In the genomic region with DNA sequence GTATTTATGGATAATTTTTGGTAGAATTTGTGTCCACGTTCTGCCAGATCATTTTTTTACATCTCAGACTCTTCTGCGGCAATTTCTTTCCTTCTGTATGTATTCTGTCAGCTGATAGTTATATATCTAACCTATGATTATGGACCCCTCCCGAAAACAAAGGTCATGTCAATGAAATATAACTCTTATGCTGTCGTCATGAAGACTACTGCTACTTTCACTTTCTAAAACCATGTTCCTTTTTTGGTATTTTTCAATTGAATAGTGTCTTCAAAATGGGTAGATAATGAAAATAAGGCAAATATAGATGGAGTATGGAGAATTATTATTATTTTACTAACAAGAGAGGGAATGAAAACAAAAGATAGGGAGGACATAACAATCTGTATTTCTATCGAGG, we compare ENCODE assay signal across 12 cellular contexts. TPM values are rescaled to one million over a fixed set of nuclear protein-coding genes. Genes with fewer than 3 reads are reported as not detected.
DNase-seq lines count a peak whose midpoint lies in the region; ATAC-seq, FAIRE-seq and TF ChIP-seq lines count a peak whose summit lies in the region.
"Had no signal": no experiment of that assay in that cellular context is flagged by ENCODE, and none has a peak within 500 bp of the region (broad histone marks: within the 10 kb centered on the region; RNA-seq: fewer than 3 reads in every experiment).

No MANE protein-coding gene starts in this region.

- H3K4me2 ChIP-seq in IMR-90 (ENCODE audit: low read depth, low read length) = peak overlapping the region; percentile 63
- peak overlapping the region; percentile 33 for H3K4me2 ChIP-seq in HepG2 (ENCODE audit: low read depth, low read length)

- POLR2A ChIA-PET in IMR-90 (lab: Charles Lee; ENCODE audit: unreplicated experiment) = no interaction called here
- POLR2A ChIA-PET in HepG2 (lab: Yijun Ruan, JAX) = no interaction called here

- no peak overlapping the region for H2AK5ac ChIP-seq in IMR-90 (ENCODE audit: low read depth, low read length)

- H3K14ac ChIP-seq in IMR-90 (replicated peaks; ENCODE audit: low read depth, low read length) = no peak overlapping the region

- H3K4me1 ChIP-seq in IMR-90 (ENCODE audit: control insufficient read depth, insufficient read depth, low read length) (peaks cover 5% of the 10 kb centered on the region), adipocyte (ENCODE audit: control insufficient read depth, insufficient read depth, low read length) (peaks cover 68% of the 10 kb centered on the region), HepG2 (ENCODE audit: insufficient read depth, low read length) (peaks cover 50% of the 10 kb centered on the region), stomach smooth muscle (ENCODE audit: control insufficient read depth, insufficient read depth, low read length) (peaks cover 5% of the 10 kb centered on the region)

- H3K36me3 Mint-ChIP-seq in activated T-helper 1 cell treated with anti-CD3 and anti-CD28 coated beads, Interleukin-12 subunit alpha, Interleukin-12 subunit beta, Interleukin-2, Interleukin-4 antibody, amounts not matched to agents 30 ng/mL and 10 ng/mL and 1 ng/mL, durations not matched to agents 14 hours and 24 hours and 36 hours (ENCODE audit: low read depth) = no peaks in the 10 kb centered on the region

- in situ Hi-C loops in IMR-90 (cut with MboI; ENCODE audit: low sequenced_read_pairs) (no loop called here), HepG2 (cut with HindIII; ENCODE audit: extremely low pct_ligation_motif_present, low pct_unique_long_range_greater_than_20kb) (no loop called here)

- peaks cover 6 to 10% of the 10 kb centered on the region in 2 experiments; a peak in 3 of 4 replicates for H3K79me1 ChIP-seq in IMR-90 (ENCODE audit: low read depth in 1 of 2, low read length in 2 of 2)

- TF ChIP-seq CTCF in IMR-90 (conservative IDR thresholded peaks at IDR 0.05; ENCODE audit: low read depth, low read length) = no peak
- no peak for TF ChIP-seq CTCF in HepG2 (CRISPR knock-in tag; IDR thresholded peaks at IDR 0.05)

- peaks cover 5% of the 10 kb centered on the region for H3K4me1 Mint-ChIP-seq in activated T-helper 1 cell treated with anti-CD3 and anti-CD28 coated beads, Interleukin-12 subunit alpha, Interleukin-12 subunit beta, Interleukin-2, Interleukin-4 antibody, amounts not matched to agents 30 ng/mL and 10 ng/mL and 1 ng/mL, durations not matched to agents 14 hours and 24 hours and 36 hours (ENCODE audit: low read depth)

- no peak overlapping the region for H3K23ac ChIP-seq in IMR-90 (ENCODE audit: low read depth, low read length)

- no peak overlapping the region for H3K4me3 ChIP-seq in IMR-90 (ENCODE audit: insufficient read depth, low read depth, low read length)
- H3K4me3 ChIP-seq in adipocyte (ENCODE audit: low read length) = peak overlapping the region; percentile 92
- H3K4me3 ChIP-seq in HepG2 (replicated peaks in 1 of 3; ENCODE audit: insufficient read depth in 1 of 3, low read depth in 2 of 3, low read length in 3 of 3) = peak overlapping the region; percentile 17 to 29 (median 26); a peak in 2 of 6 replicates
- H3K4me3 ChIP-seq in stomach smooth muscle (ENCODE audit: low read length in 2 of 2) = peak overlapping the region; percentile 72 to 75

- no peak for TF ChIP-seq POLR2A in IMR-90 (IDR thresholded peaks at IDR 0.05; ENCODE audit: low read depth, low read length)
- no peak for TF ChIP-seq POLR2A in HepG2 (IDR thresholded peaks at IDR 0.05; ENCODE audit: insufficient read depth in 1 of 2, low read depth in 2 of 2, low read length in 2 of 2)

- no CpG with 5 or more reads among the region's 5 CpGs for WGBS in IMR-90 (ENCODE audit: extremely low coverage in 2 of 2, insufficient read length in 1 of 2), 2 experiments
- WGBS in HepG2 (ENCODE audit: low lambda C conversion rate) = 88% methylated on average over 5 of the region's 5 CpGs

- no TSS peak for BruUV-seq in IMR-90 (replicated peaks; lab: Mats Ljungman, UMichigan)
- no TSS peak for BruUV-seq in HepG2 (replicated peaks; lab: Mats Ljungman, UMichigan)

- H3K27ac ChIP-seq in IMR-90 (ENCODE audit: insufficient read depth, low read length) = no peak overlapping the region
- H3K27ac ChIP-seq in HepG2 (ENCODE audit: extremely low read length, insufficient read depth, low read length) = no peak overlapping the region
- H3K27ac ChIP-seq in stomach smooth muscle (ENCODE audit: low read length) = peak overlapping the region; percentile 64

- no peak for TF ChIP-seq RAD21 in IMR-90 (IDR thresholded peaks at IDR 0.05; ENCODE audit: low read length)
- no peak for TF ChIP-seq RAD21 in HepG2 (CRISPR knock-in tag; IDR thresholded peaks at IDR 0.05)

- no peak overlapping the region for H4K91ac ChIP-seq in IMR-90 (ENCODE audit: insufficient read depth, low read depth, low read length)

- no peak overlapping the region for H3K18ac ChIP-seq in IMR-90 (ENCODE audit: low read depth, low read length)

- no peak for TF ChIP-seq EP300 in HepG2 (IDR thresholded peaks at IDR 0.05; ENCODE audit: low read depth in 2 of 2, low read length in 2 of 2)
- TF ChIP-seq EP300 in HepG2 (CRISPR knock-in tag; IDR thresholded peaks at IDR 0.05; ENCODE audit: borderline replicate concordance) = no peak

- dilution Hi-C loops in IMR-90 (cut with HindIII; ENCODE audit: low sequenced_read_pairs, unreplicated experiment) = no loop called here

- H2BK120ac ChIP-seq in IMR-90 (ENCODE audit: low read depth, low read length) = no peak overlapping the region

- no peak overlapping the region for H4K8ac ChIP-seq in IMR-90 (ENCODE audit: low read depth in 2 of 2, low read length in 2 of 2)

- H3K27me3 ChIP-seq in IMR-90 (ENCODE audit: control insufficient read depth, insufficient read depth, low read length) = no peaks in the 10 kb centered on the region
- H3K27me3 ChIP-seq in adipocyte (replicated peaks; ENCODE audit: control insufficient read depth, insufficient read depth, low read length) = no peaks in the 10 kb centered on the region
- H3K27me3 ChIP-seq in HepG2 (ENCODE audit: control insufficient read depth in 1 of 2, insufficient read depth in 2 of 2, low read length in 2 of 2) = no peaks in the 10 kb centered on the region
- H3K27me3 ChIP-seq in stomach smooth muscle (ENCODE audit: control insufficient read depth in 1 of 2, insufficient read depth in 2 of 2, low read length in 2 of 2) = no peaks in the 10 kb centered on the region

- H3K4me3 Mint-ChIP-seq in activated T-helper 1 cell treated with anti-CD3 and anti-CD28 coated beads, Interleukin-12 subunit alpha, Interleukin-12 subunit beta, Interleukin-2, Interleukin-4 antibody, amounts not matched to agents 30 ng/mL and 10 ng/mL and 1 ng/mL, durations not matched to agents 14 hours and 24 hours and 36 hours = no peak overlapping the region
- H3K4me3 Mint-ChIP-seq: central memory CD8-positive, alpha-beta T cell had no signal

- H4K5ac ChIP-seq in IMR-90 (ENCODE audit: low read depth, low read length) = no peak overlapping the region

- peaks cover 7% of the 10 kb centered on the region; the same call in 1 of the 2 replicates for H3K9me1 ChIP-seq in IMR-90 (ENCODE audit: insufficient read depth, low read length)

- no peak for ATAC-seq in IMR-90 (ENCODE audit: low read depth)
- ATAC-seq in HepG2 = no peak

- no peak overlapping the region for H2BK15ac ChIP-seq in IMR-90 (ENCODE audit: low read depth, low read length)

- H2AFZ ChIP-seq in IMR-90 (replicated peaks; ENCODE audit: low read length, poor library complexity) (no peak overlapping the region), HepG2 (ENCODE audit: low read length) (no peak overlapping the region)

- H2BK20ac ChIP-seq in IMR-90 (ENCODE audit: low read depth, low read length) = no peak overlapping the region

- no peak overlapping the region for H3K27ac Mint-ChIP-seq in activated T-helper 1 cell treated with anti-CD3 and anti-CD28 coated beads, Interleukin-12 subunit alpha, Interleukin-12 subunit beta, Interleukin-2, Interleukin-4 antibody, amounts not matched to agents 30 ng/mL and 10 ng/mL and 1 ng/mL, durations not matched to agents 14 hours and 24 hours and 36 hours

- H4K20me1 ChIP-seq in IMR-90 (ENCODE audit: insufficient read depth, low read length) (no peaks in the 10 kb centered on the region), HepG2 (ENCODE audit: insufficient read depth, low read length) (no peaks in the 10 kb centered on the region; the same call in 1 of the 2 replicates)

- H3K56ac ChIP-seq in IMR-90 (ENCODE audit: extremely low read depth, insufficient read depth, low read length) = no peak overlapping the region

- H3K79me2 ChIP-seq in HepG2 (ENCODE audit: insufficient read depth, low read length) = peaks cover 19% of the 10 kb centered on the region

- peaks cover 8% of the 10 kb centered on the region for H3K36me3 ChIP-seq in IMR-90 (ENCODE audit: control insufficient read depth, insufficient read depth, low read length)
- H3K36me3 ChIP-seq in adipocyte (ENCODE audit: control insufficient read depth, insufficient read depth, low read length, severe bottlenecking) = peaks cover 23% of the 10 kb centered on the region
- H3K36me3 ChIP-seq in HepG2 (replicated peaks in 1 of 2; ENCODE audit: control insufficient read depth in 1 of 2, insufficient read depth in 2 of 2, low read length in 2 of 2) = peaks cover 0 to 4% of the 10 kb centered on the region in 2 experiments; a peak in 3 of 5 replicates
- H3K36me3 ChIP-seq in stomach smooth muscle (ENCODE audit: control insufficient read depth in 2 of 2, insufficient read depth in 2 of 2, low read length in 2 of 2) = peaks cover 8% of the 10 kb centered on the region in 2 donors

- DNase-seq in IMR-90 (peak; percentile 4), adipocyte (ENCODE audit: low read depth) (no peak), HepG2 (ENCODE audit: low spot score) (no peak), nucleus accumbens (lab: John Stamatoyannopoulos, UW) (no peak), SHP77 (lab: John Stamatoyannopoulos, UW) (no peak)
- DNase-seq in activated T-helper 1 cell treated with anti-CD3 and anti-CD28 coated beads, Interleukin-12 subunit alpha, Interleukin-12 subunit beta, Interleukin-2, Interleukin-4 antibody, amounts not matched to agents 30 ng/mL and 10 ng/mL and 1 ng/mL, durations not matched to agents 14 hours and 24 hours and 36 hours (ENCODE audit: low spot score) = no peak
- DNase-seq in activated CD8-positive, alpha-beta memory T cell treated with anti-CD3 and anti-CD28 coated beads, Interleukin-2, amount 50 U/mL, for 48 hours = no peak
- DNase-seq: activated CD4-positive, alpha-beta T cell treated with anti-CD3 and anti-CD28 coated beads, Interleukin-2, amount 50 U/mL, for 48 hours; DMS79 treated with DMSO at 0.1 percent for 48 hours; KBM-7 had no signal

- no peak overlapping the region for H3K9ac ChIP-seq in IMR-90 (ENCODE audit: low read depth, low read length)
- peak overlapping the region; percentile 91 for H3K9ac ChIP-seq in adipocyte (ENCODE audit: low read length)
- H3K9ac ChIP-seq in HepG2 (ENCODE audit: insufficient read depth, low read depth, low read length) = no peak overlapping the region
- peak overlapping the region; percentile 68 to 76 for H3K9ac ChIP-seq in stomach smooth muscle (ENCODE audit: low read length in 2 of 2)

- no peak overlapping the region for H3K4ac ChIP-seq in IMR-90 (ENCODE audit: low read depth, low read length)

- no peaks in the 10 kb centered on the region for H3K9me3 ChIP-seq in IMR-90 (ENCODE audit: control insufficient read depth, insufficient read depth, low read length)
- H3K9me3 ChIP-seq in adipocyte (ENCODE audit: control insufficient read depth, low read length) = no peaks in the 10 kb centered on the region
- no peaks in the 10 kb centered on the region for H3K9me3 ChIP-seq in HepG2 (ENCODE audit: low read length)
- H3K9me3 ChIP-seq in stomach smooth muscle (ENCODE audit: control insufficient read depth in 2 of 2, low read length in 2 of 2) = no peaks in the 10 kb centered on the region

- H2AK9ac ChIP-seq in IMR-90 (replicated peaks; ENCODE audit: low read depth, low read length, poor library complexity) = no peak overlapping the region

- intact Hi-C loops in IMR-90 (cut with micrococcal nuclease) = loop anchor here (5.0 kb wide), 1 partner anchor 325 kb away; no protein-coding TSS in a partner anchor
- intact Hi-C loops in HepG2 (cut with micrococcal nuclease; ENCODE audit: unreplicated experiment) = loop anchor here (5.0 kb wide), 1 partner anchor 35 kb away; no protein-coding TSS in a partner anchor
- intact Hi-C loops in activated T-helper 1 cell treated with anti-CD3 and anti-CD28 coated beads, Interleukin-12 subunit alpha, Interleukin-12 subunit beta, Interleukin-2, Interleukin-4 antibody, amounts not matched to agents 30 ng/mL and 10 ng/mL and 1 ng/mL, durations not matched to agents 14 hours and 24 hours and 36 hours (cut with micrococcal nuclease) = no loop called here

- no peaks in the 10 kb centered on the region for H3K9me3 Mint-ChIP-seq in activated T-helper 1 cell treated with anti-CD3 and anti-CD28 coated beads, Interleukin-12 subunit alpha, Interleukin-12 subunit beta, Interleukin-2, Interleukin-4 antibody, amounts not matched to agents 30 ng/mL and 10 ng/mL and 1 ng/mL, durations not matched to agents 14 hours and 24 hours and 36 hours
- H3K9me3 Mint-ChIP-seq: central memory CD8-positive, alpha-beta T cell had no signal

- no peak for FAIRE-seq in HepG2 (lab: Jason Lieb, UNC)

- CTCF ChIA-PET in IMR-90 (lab: Yijun Ruan, JAX) (no interaction called here), HepG2 (lab: Yijun Ruan, JAX; ENCODE audit: low intra/inter-chr PET ratio, low total read pairs) (no interaction called here)

- no peak overlapping the region for H2BK5ac ChIP-seq in IMR-90 (ENCODE audit: low read depth, low read length, poor library complexity, severe bottlenecking)

- H3K27me3 Mint-ChIP-seq in activated T-helper 1 cell treated with anti-CD3 and anti-CD28 coated beads, Interleukin-12 subunit alpha, Interleukin-12 subunit beta, Interleukin-2, Interleukin-4 antibody, amounts not matched to agents 30 ng/mL and 10 ng/mL and 1 ng/mL, durations not matched to agents 14 hours and 24 hours and 36 hours (ENCODE audit: insufficient read depth) = no peaks in the 10 kb centered on the region

RNA-seq across cellular contexts. Expression of a gene that starts 3.2 kb away (rescaled TPM):
- total RNA-seq in IMR-90 (2012; rRNA removed) (under 0.01 TPM in 1 of 2 replicates, not detected in the other), HepG2 (2016; rRNA removed; fragmentation: Illumina TruSeq; extraction: Trizol) (2.2 and 2.9 TPM in 2 replicates)
- polyA plus RNA-seq in IMR-90 (2012; rRNA removed) (0.03 and 0.04 TPM in 2 replicates), HepG2 (2011; rRNA removed) (3.5 and 9.3 TPM in 2 replicates)
- polyA plus RNA-seq in IMR-90 (2012; cell fraction: cytosol; rRNA removed) = 0.01 and 0.03 TPM in 2 replicates
- polyA plus RNA-seq in IMR-90 (2012; cell fraction: nucleus; rRNA removed; ENCODE audit: low replicate concordance) = 0.06 TPM in 1 of 2 replicates, not detected in the other
- 0.71 TPM in 1 of 2 replicates, not detected in the other for total RNA-seq in HepG2 (2016; cell fraction: cytosol; rRNA removed; fragmentation: Illumina TruSeq; extraction: Trizol; ENCODE audit: low read depth)
- 1.7 and 2.9 TPM in 2 replicates for total RNA-seq in HepG2 (2016; cell fraction: insoluble cytoplasmic fraction; rRNA removed; fragmentation: Illumina TruSeq; extraction: Trizol)
- 0.56 and 0.59 TPM in 2 replicates for total RNA-seq in HepG2 (2016; cell fraction: membrane; rRNA removed; fragmentation: Illumina TruSeq; extraction: Trizol)
- 3.6 and 4.3 TPM in 2 replicates for total RNA-seq in HepG2 (2016; cell fraction: nucleus; rRNA removed; fragmentation: Illumina TruSeq; extraction: Trizol)
- polyA plus RNA-seq in HepG2 (2011; cell fraction: cytosol; rRNA removed) = 3.1 and 3.2 TPM in 2 replicates
- polyA plus RNA-seq in HepG2 (2011; cell fraction: nucleus; rRNA removed) = 1.5 and 3.6 TPM in 2 replicates
- 2.9 and 6.3 TPM in 2 replicates for polyA plus RNA-seq in HepG2 (2012)
- polyA plus RNA-seq in HepG2 (2016; cell fraction: cytosol; fragmentation: Illumina TruSeq; extraction: Trizol; ENCODE audit: low read depth) = 0.10 and 0.25 TPM in 2 replicates
- polyA plus RNA-seq in HepG2 (2016; cell fraction: insoluble cytoplasmic fraction; fragmentation: Illumina TruSeq; extraction: Trizol; ENCODE audit: low read depth) = 1.5 and 1.8 TPM in 2 replicates
- 0.27 and 0.65 TPM in 2 replicates for polyA plus RNA-seq in HepG2 (2016; cell fraction: membrane; fragmentation: Illumina TruSeq; extraction: Trizol; ENCODE audit: low read depth)
- 3.7 and 4.3 TPM in 2 replicates for polyA plus RNA-seq in HepG2 (2016; cell fraction: nucleus; fragmentation: Illumina TruSeq; extraction: Trizol; ENCODE audit: insufficient read depth, low read depth)
- 4.0 TPM in 1 of 2 replicates, not detected in the other for polyA minus RNA-seq in HepG2 (2011; rRNA and poly(A)+ RNA removed; ENCODE audit: low replicate concordance)
- 2.1 and 3.0 TPM in 2 replicates for polyA minus RNA-seq in HepG2 (2011; cell fraction: cytosol; rRNA and poly(A)+ RNA removed)
- 4.4 and 6.7 TPM in 2 replicates for polyA minus RNA-seq in HepG2 (2011; cell fraction: nucleus; rRNA and poly(A)+ RNA removed)
- not detected in 2 replicates for total RNA-seq in activated T-helper 1 cell treated with anti-CD3 and anti-CD28 coated beads, Interleukin-12 subunit alpha, Interleukin-12 subunit beta, Interleukin-2, Interleukin-4 antibody, amounts not matched to agents 30 ng/mL and 10 ng/mL and 1 ng/mL, durations not matched to agents 14 hours and 24 hours and 36 hours

Comparison
In these comparisons a context has a peak if more than half of its experiments do, and no peak if none do; other contexts are left out.
1. H3K9ac ChIP-seq: peak in adipocyte (single experiment) and stomach smooth muscle (2 of 2); none in IMR-90 (single experiment) and HepG2 (single experiment).